ENCODE assay signal across 1 cellular context in genomic region chr2:157596992-157597681, GRCh38.
TF ChIP-seq lines count a peak whose summit lies in the region.

No MANE protein-coding gene starts in this region.

TF ChIP-seq in K562, 482 proteins besides CTCF, POLR2A, EP300 and RAD21 (continued from another document):
- 0 out of 2 replicates have a peak, but pooled peaks have one; percentile 16 for TF ChIP-seq MGA (IDR thresholded peaks at IDR 0.05)
- no peak for TF ChIP-seq PURB (CRISPR knock-in tag; IDR thresholded peaks at IDR 0.05; ENCODE audit: low read depth)
- TF ChIP-seq ZNF134 (CRISPR knock-in tag; conservative IDR thresholded peaks at IDR 0.05): peak; percentile 38; the same call in 1 of the 2 replicates
- TF ChIP-seq SMC3 (conservative IDR thresholded peaks at IDR 0.05; ENCODE audit: insufficient read depth, low read depth, low read length): peak; percentile 32; the same call in 1 of the 2 replicates
- peak; percentile 91 for TF ChIP-seq NCOA6 (IDR thresholded peaks at IDR 0.05)
- TF ChIP-seq BRD9 (IDR thresholded peaks at IDR 0.05; ENCODE audit: low read depth, partially characterized antibody): no peak
